14 cellular contexts compared by ENCODE assay signal in genomic region chr2:215401896-215402379, GRCh38. TPM values are rescaled to one million over a fixed set of nuclear protein-coding genes. Genes with fewer than 3 reads are reported as not detected.
DNase-seq lines count a peak whose midpoint lies in the region; ATAC-seq and TF ChIP-seq lines count a peak whose summit lies in the region.
"Had no signal": no experiment of that assay in that cellular context is flagged by ENCODE, and none has a peak within 500 bp of the region (broad histone marks: within the 10 kb centered on the region; RNA-seq: fewer than 3 reads in every experiment).

No MANE protein-coding gene starts in this region.

- H3K4me3 Mint-ChIP-seq in chondrocyte (ENCODE audit: unreplicated experiment), result peak overlapping the region; percentile 16
- H3K4me3 Mint-ChIP-seq in activated T-helper 17 cell treated with anti-CD3 and anti-CD28 coated beads, Interleukin-2, amount 50 U/mL, for 72 hours, result no peak overlapping the region

- H3K4me1 Mint-ChIP-seq in chondrocyte (ENCODE audit: low read depth), result peaks cover 83% of the 10 kb centered on the region
- H3K4me1 Mint-ChIP-seq in activated T-helper 17 cell treated with anti-CD3 and anti-CD28 coated beads, Interleukin-2, amount 50 U/mL, for 72 hours, result no peaks in the 10 kb centered on the region

- H3K9ac ChIP-seq in rectal smooth muscle tissue (ENCODE audit: low read length), result no peak overlapping the region

- H3K27me3 ChIP-seq in BJ (ENCODE audit: control insufficient read depth, insufficient read depth, low read length) (no peaks in the 10 kb centered on the region), rectal smooth muscle tissue (ENCODE audit: control insufficient read depth, insufficient read depth, low read length) (no peaks in the 10 kb centered on the region)

- no peak for ATAC-seq in GM21723 (IDR thresholded peaks at IDR 0.05; ENCODE audit: unreplicated experiment)
- no peak for ATAC-seq in activated T-helper 17 cell treated with anti-CD3 and anti-CD28 coated beads, Interleukin-2, amount 50 U/mL, for 72 hours (replicated peaks)
- ATAC-seq: activated CD4-positive, CD25-positive, alpha-beta regulatory T cell treated with anti-CD3 and anti-CD28 coated beads, Interleukin-2, amount 50 U/mL, for 24 hours had no signal

- peaks cover 17% of the 10 kb centered on the region for H3K4me1 ChIP-seq in rectal smooth muscle tissue (ENCODE audit: control insufficient read depth, insufficient read depth, low read length)

- no peaks in the 10 kb centered on the region for H3K27me3 Mint-ChIP-seq in chondrocyte (ENCODE audit: low read depth)
- H3K27me3 Mint-ChIP-seq in activated T-helper 17 cell treated with anti-CD3 and anti-CD28 coated beads, Interleukin-2, amount 50 U/mL, for 72 hours, result peaks cover 11% of the 10 kb centered on the region

- peaks cover 68% of the 10 kb centered on the region for H3K36me3 Mint-ChIP-seq in chondrocyte (ENCODE audit: low read depth)
- H3K36me3 Mint-ChIP-seq in activated T-helper 17 cell treated with anti-CD3 and anti-CD28 coated beads, Interleukin-2, amount 50 U/mL, for 72 hours (ENCODE audit: low read depth), result no peaks in the 10 kb centered on the region

- H3K4me3 ChIP-seq in BJ (ENCODE audit: low read depth, low read length) (no peak overlapping the region), rectal smooth muscle tissue (ENCODE audit: low read length) (no peak overlapping the region)

- no peaks in the 10 kb centered on the region for H3K9me3 Mint-ChIP-seq in chondrocyte (ENCODE audit: low read depth)
- no peaks in the 10 kb centered on the region for H3K9me3 Mint-ChIP-seq in activated T-helper 17 cell treated with anti-CD3 and anti-CD28 coated beads, Interleukin-2, amount 50 U/mL, for 72 hours

- peak overlapping the region; percentile 87 for H3K27ac Mint-ChIP-seq in chondrocyte (ENCODE audit: unreplicated experiment)
- H3K27ac Mint-ChIP-seq in activated T-helper 17 cell treated with anti-CD3 and anti-CD28 coated beads, Interleukin-2, amount 50 U/mL, for 72 hours, result no peak overlapping the region

- no peak for TF ChIP-seq CTCF in BJ (IDR thresholded peaks at IDR 0.05; ENCODE audit: insufficient read depth, low read depth, low read length)
- no peak for TF ChIP-seq CTCF in chondrocyte (IDR thresholded peaks at IDR 0.05)

- DNase-seq in BJ (ENCODE audit: low read depth) (peak; percentile 88), M059J (ENCODE audit: low read depth) (peak; percentile 97), chondrocyte (ENCODE audit: low spot score) (no peak), LoVo (ENCODE audit: low spot score) (no peak), DMS 273 treated with DMSO at 0.1 percent for 48 hours (lab: John Stamatoyannopoulos, UW) (no peak)
- DNase-seq: Calu3; occipital lobe; Right ventricle myocardium superior; stimulated activated CD4-positive, alpha-beta T cell treated with anti-CD3 and anti-CD28 coated beads, Interleukin-4, amount 100 ng/mL, for 24 hours; substantia nigra had no signal

- CTCF ChIA-PET in BJ (lab: Yijun Ruan, JAX), result interaction anchor here (0.9 to 1.5 kb wide), 3 partner anchors 9 to 530 kb away, joined by 3 to 5 read pairs (median 4); no protein-coding TSS in a partner anchor

- peak overlapping the region; percentile 12 for H3K27ac ChIP-seq in rectal smooth muscle tissue (ENCODE audit: low read depth, low read length)

- H3K36me3 ChIP-seq in BJ (ENCODE audit: control insufficient read depth, insufficient read depth, low read length) (peaks cover 21% of the 10 kb centered on the region), rectal smooth muscle tissue (ENCODE audit: control insufficient read depth, insufficient read depth, low read length) (peaks cover 19% of the 10 kb centered on the region)

- POLR2A ChIA-PET in BJ (lab: Charles Lee), result interaction anchor here (0.5 kb wide), 1 partner anchor 1360 kb away, joined by 4 read pairs; no protein-coding TSS in a partner anchor

RNA-seq across cellular contexts. Expression of gene FN1, which starts 33.9 kb away (rescaled TPM):
- 4,778 and 5,814 TPM in 2 replicates for polyA plus RNA-seq in BJ (2011; rRNA removed)
- polyA minus RNA-seq in BJ (2011; rRNA and poly(A)+ RNA removed), result 1,979 and 2,586 TPM in 2 replicates
- total RNA-seq in M059J (2014; rRNA removed; shearing (Covaris generic)), result 610 and 990 TPM in 2 replicates
- 30,644 to 36,263 TPM (median 31,288 TPM) in 3 replicates for total RNA-seq in chondrocyte
- total RNA-seq in activated T-helper 17 cell treated with anti-CD3 and anti-CD28 coated beads, Interleukin-2, amount 50 U/mL, for 72 hours, result 1 to 10 TPM in 1 of 2 donors, under 1 TPM in 1; 0.97 to 1.2 TPM

Comparison
In these comparisons a context has a peak if more than half of its experiments do, and no peak if none do; other contexts are left out.
1. DNase-seq: peak in BJ (single experiment) and M059J (single experiment); none in chondrocyte (single experiment), LoVo (single experiment) and DMS 273 treated with DMSO at 0.1 percent for 48 hours (single experiment).
2. RNA of gene FN1, which starts 33.9 kb away (total RNA-seq): 30,644 to 36,263 TPM in chondrocyte and 610 to 990 TPM in M059J; 0.97 to 1.2 TPM in activated T-helper 17 cell treated with anti-CD3 and anti-CD28 coated beads, Interleukin-2, amount 50 U/mL, for 72 hours; every median in the first group is over 100 times any median in the second.